In genomic region chr14:33408291-33408690, GRCh38 we compare ENCODE assay signal across 22 cellular contexts.
"Had no signal": no experiment of that assay in that cellular context is flagged by ENCODE, and none has a peak within 500 bp of the region (broad histone marks: within the 10 kb centered on the region; RNA-seq: fewer than 3 reads in every experiment).

No MANE protein-coding gene starts in this region.

- H3K27ac ChIP-seq: ascending aorta, esophagus squamous epithelium, ovary, psoas muscle, spleen, tibial nerve had no signal

- H3K36me3 ChIP-seq: ascending aorta, esophagus squamous epithelium, ovary, spleen had no signal

- H3K4me3 ChIP-seq: ascending aorta, esophagus squamous epithelium, ovary, psoas muscle, spleen, tibial nerve had no signal

- H3K4me1 ChIP-seq: ascending aorta, esophagus squamous epithelium, psoas muscle, tibial nerve had no signal

- H3K9me3 ChIP-seq: ovary, psoas muscle had no signal

- DNase-seq: activated CD4-positive, alpha-beta memory T cell treated with anti-CD3 and anti-CD28 coated beads for 36 hours; activated CD4-positive, alpha-beta T cell treated with anti-CD3 and anti-CD28 coated beads, Interleukin-2, amount 10 ng/mL, durations not matched to agents 24 days and 14 days; activated CD4-positive, CD25-positive, alpha-beta regulatory T cell treated with anti-CD3 and anti-CD28 coated beads, Interleukin-2, amount 50 U/mL, for 72 hours; activated CD8-positive, alpha-beta memory T cell treated with anti-CD3 and anti-CD28 coated beads, Interleukin-2, amount 50 U/mL, for 4 hours; activated gamma-delta T cell; activated naive CD4-positive, alpha-beta T cell treated with anti-CD3 and anti-CD28 coated beads, Interleukin-2, amount 10 ng/mL, durations not matched to agents 7 days and 5 days; activated naive CD8-positive, alpha-beta T cell treated with anti-CD3 and anti-CD28 coated beads, Interleukin-2, amount 10 ng/mL, durations not matched to agents 7 days and 5 days; activated T-cell treated with anti-CD3 and anti-CD28 coated beads, Interleukin-2, amount 50 U/mL, for 1 hour; cortex of kidney; endodermal cell; esophagus squamous epithelium; islet precursor cell; left cardiac atrium; naive thymus-derived CD4-positive, alpha-beta T cell; ovary; psoas muscle; right cardiac atrium; spleen; stimulated activated naive CD4-positive, alpha-beta T cell treated with Interleukin-2 at 50 U/mL for 16 hours; T-helper 17 cell had no signal

- ATAC-seq: left cardiac atrium; naive thymus-derived CD4-positive, alpha-beta T cell; psoas muscle; right cardiac atrium; T-helper 17 cell had no signal

- H3K27me3 ChIP-seq: ascending aorta, esophagus squamous epithelium, ovary, spleen, tibial nerve had no signal
